8 cellular contexts compared by ENCODE assay signal in genomic region chr9:5629312-5630037, GRCh38. TPM values are rescaled to one million over a fixed set of nuclear protein-coding genes. Genes with fewer than 3 reads are reported as not detected.
DNase-seq lines count a peak whose midpoint lies in the region; ATAC-seq, FAIRE-seq and TF ChIP-seq lines count a peak whose summit lies in the region.

No MANE protein-coding gene starts in this region.

- no peaks in the 10 kb centered on the region; the same call in 1 of the 2 replicates for H3K79me1 ChIP-seq in H1 (ENCODE audit: low read depth, low read length)

- DNase-seq in GM10248 (ENCODE audit: extremely low spot score) (peak; percentile 37), HCEC 1CT (peak; percentile 34), NCI-H146 (lab: John Stamatoyannopoulos, UW) (peak; percentile 69), H1 (ENCODE audit: low read depth in 1 of 2, low spot score in 2 of 2) (no peak), mesothelial cell of epicardium (ENCODE audit: low spot score in 2 of 2, unreplicated experiment in 2 of 2) (peak; percentile 32 to 71), NCI-H226 (no peak)
- DNase-seq in activated CD4-positive, alpha-beta T cell treated with anti-CD3 and anti-CD28 coated beads, Interleukin-2, amount 50 U/mL, for 48 hours: peak; percentile 48 to 62
- DNase-seq in stimulated activated naive CD8-positive, alpha-beta T cell treated with anti-CD3 and anti-CD28 coated beads, Interleukin-15, amount 100 ng/mL, for 72 hours: peak in 1 of 2 donors; percentile 59

- H2BK5ac ChIP-seq in H1 (ENCODE audit: low read depth, low read length): peak overlapping the region; percentile 76

- H3K4me3 ChIP-seq in H1 (ENCODE audit: extremely low read depth in 1 of 4, insufficient read depth in 2 of 4, low read depth in 3 of 4, low read length in 4 of 4): peak overlapping the region; percentile 70 to 89 (median 75)

- no peak overlapping the region for H2BK15ac ChIP-seq in H1 (ENCODE audit: low read length)

- H4K91ac ChIP-seq in H1 (replicated peaks; ENCODE audit: insufficient read length, low read length): peak overlapping the region; percentile 74

- H3K23me2 ChIP-seq in H1 (ENCODE audit: low read depth, low read length): peaks cover 7% of the 10 kb centered on the region; the same call in 1 of the 2 replicates

- peaks cover 6% of the 10 kb centered on the region for H3K36me3 Mint-ChIP-seq in mesothelial cell of epicardium

- peaks cover 4% of the 10 kb centered on the region for H3K9me3 Mint-ChIP-seq in mesothelial cell of epicardium
- H3K9me3 Mint-ChIP-seq in stimulated activated naive CD8-positive, alpha-beta T cell treated with anti-CD3 and anti-CD28 coated beads, Interleukin-15, amount 100 ng/mL, for 72 hours: peaks cover 3 to 5% of the 10 kb centered on the region in 2 donors

- whole genome bisulfite sequencing in H1 (ENCODE audit: extremely low coverage in 1 of 2, insufficient coverage in 1 of 2, insufficient read length in 1 of 2, insufficient replicate concordance in 2 of 2, low coverage in 1 of 2, low lambda C conversion rate in 2 of 2, missing lambda C conversion rate in 1 of 2), 2 experiments: 3% methylated on average over 40 of the region's 55 CpGs; no CpG with 5 or more reads in 1 of the 2 experiments

- TF ChIP-seq CTCF in GM10248 (IDR thresholded peaks at IDR 0.05; ENCODE audit: control extremely low read depth, extremely low read depth, low read depth, missing control alignments) (no peak), H1 (IDR thresholded peaks at IDR 0.05; ENCODE audit: control extremely low read depth in 1 of 3, insufficient read depth in 1 of 3, low read depth in 1 of 3, low read length in 3 of 3) (no peak), mesothelial cell of epicardium (IDR thresholded peaks at IDR 0.05; ENCODE audit: unreplicated experiment) (no peak)

- TF ChIP-seq EP300 in H1 (IDR thresholded peaks at IDR 0.05; ENCODE audit: borderline replicate concordance in 1 of 2, low read depth in 2 of 2, low read length in 2 of 2): no peak

- H3K27me3 ChIP-seq in H1 (replicated peaks in 1 of 4; ENCODE audit: control insufficient read depth in 3 of 4, extremely low read depth in 1 of 4, insufficient read depth in 3 of 4, low read length in 3 of 4): no peaks in the 10 kb centered on the region

- H3K4me3 Mint-ChIP-seq in mesothelial cell of epicardium: peak overlapping the region; percentile 100
- H3K4me3 Mint-ChIP-seq in stimulated activated naive CD8-positive, alpha-beta T cell treated with anti-CD3 and anti-CD28 coated beads, Interleukin-15, amount 100 ng/mL, for 72 hours: peak overlapping the region; percentile 96 to 99

- H2BK20ac ChIP-seq in H1 (ENCODE audit: low read length): no peak overlapping the region

- H2BK120ac ChIP-seq in H1 (replicated peaks; ENCODE audit: low read depth, low read length): no peak overlapping the region

- no peak overlapping the region for H2BK12ac ChIP-seq in H1 (ENCODE audit: low read depth, low read length)

- H3K79me2 ChIP-seq in H1 (ENCODE audit: control insufficient read depth in 1 of 2, insufficient read depth in 2 of 2, low read length in 2 of 2): peaks cover 0 to 47% of the 10 kb centered on the region in 2 experiments; a peak in 2 of 4 replicates

- CTCF ChIA-PET in GM10248 (lab: Yijun Ruan, JAX) (interaction anchor here (1.2 to 1.7 kb wide), 4 partner anchors 20 to 837 kb away, joined by 3 to 10 read pairs (median 4); partner anchors contain the start of genes ERMP1 and RCL1), H1 (lab: Charles Lee; ENCODE audit: partially characterized antibody) (no interaction called here)

- peak overlapping the region; percentile 99 for H3K27ac Mint-ChIP-seq in mesothelial cell of epicardium
- peak overlapping the region; percentile 93 to 98 for H3K27ac Mint-ChIP-seq in stimulated activated naive CD8-positive, alpha-beta T cell treated with anti-CD3 and anti-CD28 coated beads, Interleukin-15, amount 100 ng/mL, for 72 hours

- TF ChIP-seq RAD21 in H1 (IDR thresholded peaks at IDR 0.05 in 1 of 2, conservative IDR thresholded peaks at IDR 0.05 in 1 of 2; ENCODE audit: low read depth in 2 of 2, low read length in 2 of 2): no peak

- H4K5ac ChIP-seq in H1 (ENCODE audit: insufficient read length, low read depth, low read length): no peak overlapping the region

- peak overlapping the region; percentile 25; the same call in 1 of the 2 replicates for H2AFZ ChIP-seq in H1 (ENCODE audit: low read length)

- no peaks in the 10 kb centered on the region for H3K36me3 ChIP-seq in H1 (ENCODE audit: control insufficient read depth in 2 of 4, insufficient read depth in 4 of 4, low read length in 3 of 4)

- H3K56ac ChIP-seq in H1 (replicated peaks; ENCODE audit: insufficient read length, low read depth, low read length): peak overlapping the region; percentile 77

- no peak overlapping the region for H3K23ac ChIP-seq in H1 (ENCODE audit: insufficient read length)

- no peak for FAIRE-seq in H1 (lab: Jason Lieb, UNC)

- peaks cover 39% of the 10 kb centered on the region for H3K4me1 Mint-ChIP-seq in mesothelial cell of epicardium
- H3K4me1 Mint-ChIP-seq in stimulated activated naive CD8-positive, alpha-beta T cell treated with anti-CD3 and anti-CD28 coated beads, Interleukin-15, amount 100 ng/mL, for 72 hours: peaks cover 71% of the 10 kb centered on the region

- H4K20me1 ChIP-seq in H1 (replicated peaks in 1 of 2; ENCODE audit: control insufficient read depth in 1 of 2, insufficient read depth in 2 of 2, low read length in 2 of 2): peaks cover 1 to 3% of the 10 kb centered on the region in 2 experiments

- H4K8ac ChIP-seq in H1 (ENCODE audit: extremely low read depth, insufficient read depth, low read length): peak overlapping the region; percentile 51

- H3K14ac ChIP-seq in H1 (ENCODE audit: insufficient read length): no peak overlapping the region

- peak overlapping the region; percentile 96 for H3K4ac ChIP-seq in H1 (replicated peaks; ENCODE audit: insufficient read length, low read depth, low read length)

- peak overlapping the region; percentile 80 to 86 for H3K4me2 ChIP-seq in H1 (ENCODE audit: insufficient read depth in 1 of 2, low read depth in 2 of 2, low read length in 2 of 2)

- 0 out of 2 replicates have a peak overlapping the region, but pooled peaks have one; percentile 72 for H3K18ac ChIP-seq in H1 (ENCODE audit: extremely low read depth, low read length)

- ATAC-seq in stimulated activated naive CD8-positive, alpha-beta T cell treated with anti-CD3 and anti-CD28 coated beads, Interleukin-15, amount 100 ng/mL, for 72 hours: peak; percentile 18

- H3K9me3 ChIP-seq in H1 (ENCODE audit: insufficient read depth in 2 of 2, low read depth in 1 of 2, low read length in 1 of 2): no peaks in the 10 kb centered on the region

- POLR2A ChIA-PET in GM10248 (lab: Yijun Ruan, JAX): interaction anchor here (1.1 to 1.3 kb wide), 2 partner anchors 21 to 179 kb away, joined by 4 read pairs; partner anchors contain the start of gene CD274
- POLR2A ChIA-PET in H1 (lab: Charles Lee; ENCODE audit: partially characterized antibody): no interaction called here

- H3K27me3 Mint-ChIP-seq in mesothelial cell of epicardium (ENCODE audit: low read depth): no peaks in the 10 kb centered on the region
- H3K27me3 Mint-ChIP-seq in stimulated activated naive CD8-positive, alpha-beta T cell treated with anti-CD3 and anti-CD28 coated beads, Interleukin-15, amount 100 ng/mL, for 72 hours: no peaks in the 10 kb centered on the region

- TF ChIP-seq POLR2A in H1 (IDR thresholded peaks at IDR 0.05; ENCODE audit: control extremely low read depth in 1 of 2, low read depth in 2 of 2, low read length in 2 of 2): no peak

- no peak overlapping the region for H2AK5ac ChIP-seq in H1 (ENCODE audit: low read depth, low read length)

- peaks cover 0 to 8% (median 3%) of the 10 kb centered on the region in 4 experiments; a peak in 2 of 7 replicates for H3K4me1 ChIP-seq in H1 (replicated peaks in 1 of 4; ENCODE audit: control insufficient read depth in 3 of 4, insufficient read depth in 4 of 4, low read length in 3 of 4)

- peak overlapping the region; percentile 19 to 87 (median 60) for H3K9ac ChIP-seq in H1 (replicated peaks in 1 of 4; ENCODE audit: extremely low read depth in 1 of 4, low read depth in 3 of 4, low read length in 3 of 4)

- peak overlapping the region; percentile 73; the same call in 1 of the 2 replicates for H3K27ac ChIP-seq in H1 (ENCODE audit: low read depth, low read length)

TF ChIP-seq in H1, 55 proteins besides CTCF, POLR2A, EP300 and RAD21 (continues in another document):
- TF ChIP-seq ATF2 (IDR thresholded peaks at IDR 0.05; ENCODE audit: low read length): no peak
- no peak for TF ChIP-seq CTBP2 (IDR thresholded peaks at IDR 0.05; ENCODE audit: borderline replicate concordance, insufficient read depth, insufficient read length, low read length)
- no peak for TF ChIP-seq SRF (IDR thresholded peaks at IDR 0.05; ENCODE audit: low read depth, low read length)
- TF ChIP-seq PHF8 (conservative IDR thresholded peaks at IDR 0.05; ENCODE audit: low read depth, low read length): no peak; the same call in 1 of the 2 replicates
- TF ChIP-seq KDM5A (IDR thresholded peaks at IDR 0.05; ENCODE audit: low read length): no peak
- TF ChIP-seq RBBP5 (IDR thresholded peaks at IDR 0.05; ENCODE audit: borderline replicate concordance, low read depth, low read length): 0 out of 2 replicates have a peak, but pooled peaks have one; percentile 26
- TF ChIP-seq JUN (IDR thresholded peaks at IDR 0.05; ENCODE audit: low read depth, low read length): no peak
- 0 out of 2 replicates have a peak, but pooled peaks have one; percentile 36 for TF ChIP-seq GABPA (IDR thresholded peaks at IDR 0.05; ENCODE audit: borderline replicate concordance, insufficient read depth, low read length)

RNA-seq across cellular contexts. Expression of gene RIC1, which starts 0.6 kb away (rescaled TPM):
- total RNA-seq in H1 (2021; fragmentation: NEBNext Ultra II Directional; extraction: Animal tissue kit (Norgen Biotek cat#: 25700)): 24.5 and 25.6 TPM in 2 replicates
- polyA plus RNA-seq in H1 (2011; rRNA removed): 10.1 and 10.7 TPM in 2 replicates
- 12.9 TPM for polyA plus RNA-seq in H1 (2011; cell fraction: cytosol; rRNA removed)
- polyA plus RNA-seq in H1 (2011; cell fraction: nucleus; rRNA removed): 25.2 TPM
- polyA plus RNA-seq in H1 (2012, experiment 1 of 2): 11.2 to 15.3 TPM (median 13.5 TPM) in 4 replicates
- polyA plus RNA-seq in H1 (2012, experiment 2 of 2): 0.56 TPM
- polyA plus RNA-seq in H1 (2013, experiment 1 of 2): 9.0 TPM
- 9.1 TPM for polyA plus RNA-seq in H1 (2013, experiment 2 of 2)
- polyA minus RNA-seq in H1 (2011; rRNA and poly(A)+ RNA removed): 50.8 and 63.2 TPM in 2 replicates
- polyA minus RNA-seq in H1 (2011; cell fraction: cytosol; rRNA and poly(A)+ RNA removed): 23.3 TPM
- 64.8 TPM for polyA minus RNA-seq in H1 (2011; cell fraction: nucleus; rRNA and poly(A)+ RNA removed)
- 36.4 to 39.2 TPM (median 37.5 TPM) in 3 replicates for total RNA-seq in mesothelial cell of epicardium

Comparison
In these comparisons a context has a peak if more than half of its experiments do, and no peak if none do; other contexts are left out.
1. DNase-seq: peak in GM10248 (single experiment), HCEC 1CT (single experiment), NCI-H146 (single experiment), activated CD4-positive, alpha-beta T cell treated with anti-CD3 and anti-CD28 coated beads, Interleukin-2, amount 50 U/mL, for 48 hours (2 of 2) and mesothelial cell of epicardium (2 of 2); none in H1 (0 of 2) and NCI-H226 (single experiment).